ENCODE assay signal across 16 cellular contexts in genomic region chr13:85236431-85236830, GRCh38.
A peak's percentile ranks its signal among the peaks of the same experiment; 100 is the strongest.
DNase-seq lines count a peak whose midpoint lies in the region; ATAC-seq, FAIRE-seq and TF ChIP-seq lines count a peak whose summit lies in the region.
"Had no signal": no experiment of that assay in that cellular context is flagged by ENCODE, and none has a peak within 500 bp of the region (broad histone marks: within the 10 kb centered on the region; RNA-seq: fewer than 3 reads in every experiment).

No MANE protein-coding gene starts in this region.

- H3K4me2 ChIP-seq in endothelial cell of umbilical vein (ENCODE audit: insufficient read depth, low read length), result peak overlapping the region; percentile 29

- CTCF ChIA-PET in endothelial cell of umbilical vein (lab: Charles Lee), result no interaction called here

- no peaks in the 10 kb centered on the region for H4K20me1 ChIP-seq in endothelial cell of umbilical vein (replicated peaks; ENCODE audit: control insufficient read depth, extremely low read depth, insufficient read depth, low read length)

- H3K27me3 ChIP-seq in endothelial cell of umbilical vein (ENCODE audit: control insufficient read depth in 2 of 2, insufficient read depth in 2 of 2, low read length in 2 of 2) (no peaks in the 10 kb centered on the region), upper lobe of left lung (no peaks in the 10 kb centered on the region)

- dilution Hi-C loops in endothelial cell of umbilical vein (cut with MboI; ENCODE audit: extremely low pct_ligation_motif_present, low sequenced_read_pairs), result no loop called here

- H3K4me1 ChIP-seq in endothelial cell of umbilical vein (ENCODE audit: control insufficient read depth, extremely low read depth, insufficient read depth, low read length) (peaks cover 11% of the 10 kb centered on the region), upper lobe of left lung (no peaks in the 10 kb centered on the region)

- no TSS peak for BruUV-seq in endothelial cell of umbilical vein (replicated peaks; lab: Mats Ljungman, UMichigan)

- ATAC-seq in upper lobe of left lung (ENCODE audit: low FRiP score in 2 of 2) (no peak), GM18870 (IDR thresholded peaks at IDR 0.05; ENCODE audit: unreplicated experiment) (no peak)
- ATAC-seq: activated CD8-positive, alpha-beta T cell treated with anti-CD3 and anti-CD28 coated beads for 36 hours; left ventricle myocardium superior had no signal

- H3K27ac ChIP-seq in endothelial cell of umbilical vein (ENCODE audit: insufficient read depth, low read depth, low read length) (no peak overlapping the region), upper lobe of left lung (no peak overlapping the region)
- H3K27ac ChIP-seq: C4-2B, coronary artery had no signal

- no peaks in the 10 kb centered on the region for H3K79me2 ChIP-seq in endothelial cell of umbilical vein (ENCODE audit: control insufficient read depth, insufficient read depth, low read length)

- H3K36me3 ChIP-seq in endothelial cell of umbilical vein (ENCODE audit: control insufficient read depth in 2 of 2, extremely low read depth in 1 of 2, insufficient read depth in 2 of 2, low read length in 2 of 2) (no peaks in the 10 kb centered on the region), upper lobe of left lung (no peaks in the 10 kb centered on the region)

- WGBS in upper lobe of left lung, 2 donors, result 79 to 88% methylated on average over 1 of the region's 1 CpG

- H3K9me3 ChIP-seq in endothelial cell of umbilical vein (replicated peaks; ENCODE audit: control insufficient read depth, insufficient read depth, low read length), result no peaks in the 10 kb centered on the region
- H3K9me3 ChIP-seq in upper lobe of left lung, result no peaks in the 10 kb centered on the region

- no peak overlapping the region for H3K9ac ChIP-seq in endothelial cell of umbilical vein (replicated peaks; ENCODE audit: extremely low read depth, insufficient read depth, low read length)

- no peak for FAIRE-seq in endothelial cell of umbilical vein (lab: Jason Lieb, UNC)
- FAIRE-seq: GM12892 had no signal

- POLR2A ChIA-PET in endothelial cell of umbilical vein (lab: Charles Lee), result no interaction called here

- TF ChIP-seq EP300 in upper lobe of left lung (IDR thresholded peaks at IDR 0.05), result no peak

- TF ChIP-seq POLR2A in endothelial cell of umbilical vein (IDR thresholded peaks at IDR 0.05; ENCODE audit: low read depth, low read length), result no peak
- TF ChIP-seq POLR2A in upper lobe of left lung (IDR thresholded peaks at IDR 0.05), result no peak

- H3K4me3 ChIP-seq in HFF-Myc (replicated peaks; ENCODE audit: low read depth, low read length) (no peak overlapping the region), endothelial cell of umbilical vein (replicated peaks in 1 of 3; ENCODE audit: insufficient read depth in 1 of 3, low read depth in 1 of 3, low read length in 3 of 3) (no peak overlapping the region), retinal pigment epithelial cell (ENCODE audit: low read length) (no peak overlapping the region), upper lobe of left lung (no peak overlapping the region)
- H3K4me3 ChIP-seq: coronary artery had no signal

- intact Hi-C loops in endothelial cell of umbilical vein (cut with micrococcal nuclease), result loop anchor here (2.0 kb wide), 1 partner anchor 40 kb away; no protein-coding TSS in a partner anchor

- H2AFZ ChIP-seq in endothelial cell of umbilical vein (ENCODE audit: low read depth, low read length), result peak overlapping the region; percentile 54

- H3K9me1 ChIP-seq in endothelial cell of umbilical vein (replicated peaks; ENCODE audit: control insufficient read depth, extremely low read depth, insufficient read depth, low read length), result no peaks in the 10 kb centered on the region

- peak; percentile 9 for DNase-seq in HFF-Myc (ENCODE audit: extremely low read depth, low read depth)
- peak; percentile 28 for DNase-seq in RKO (ENCODE audit: low spot score)
- DNase-seq in endothelial cell of umbilical vein (ENCODE audit: low read depth, low spot score), result peak; percentile 74
- DNase-seq in retinal pigment epithelial cell (ENCODE audit: low read depth), result peak; percentile 29
- DNase-seq in upper lobe of left lung, result no peak
- no peak for DNase-seq in SK-N-DZ (ENCODE audit: low spot score)
- no peak for DNase-seq in MV-4-11 (lab: John Stamatoyannopoulos, UW)
- DNase-seq: activated CD8-positive, alpha-beta T cell treated with anti-CD3 and anti-CD28 coated beads for 36 hours; erythroblast; left ventricle myocardium superior; NCI-H1105; stimulated activated CD4-positive, alpha-beta T cell treated with anti-CD3 and anti-CD28 coated beads, Interleukin-12 subunit alpha, Interleukin-12 subunit beta, amount 100 ng/mL, for 4 hours had no signal

- TF ChIP-seq CTCF in HFF-Myc (IDR thresholded peaks at IDR 0.05; ENCODE audit: low read depth, low read length, missing control alignments) (no peak), endothelial cell of umbilical vein (IDR thresholded peaks at IDR 0.05; ENCODE audit: extremely low read depth in 1 of 2, insufficient read depth in 1 of 2, low read depth in 1 of 2, low read length in 2 of 2) (no peak), retinal pigment epithelial cell (conservative IDR thresholded peaks at IDR 0.05; ENCODE audit: low read depth, low read length) (no peak), upper lobe of left lung (IDR thresholded peaks at IDR 0.05) (no peak)

TF ChIP-seq in endothelial cell of umbilical vein, 7 proteins besides CTCF, POLR2A, EP300 and RAD21:
- TF ChIP-seq MYC (IDR thresholded peaks at IDR 0.05; ENCODE audit: low read depth, low read length) (no peak), EZH2 (IDR thresholded peaks at IDR 0.05; ENCODE audit: borderline replicate concordance, low read depth, low read length, severe bottlenecking) (no peak), FOS (IDR thresholded peaks at IDR 0.05; ENCODE audit: borderline replicate concordance, insufficient read depth, low read length) (peak; percentile 81), MAX (IDR thresholded peaks at IDR 0.05; ENCODE audit: insufficient read depth, insufficient read length) (no peak), JUN (IDR thresholded peaks at IDR 0.05; ENCODE audit: borderline replicate concordance, insufficient read depth, insufficient read length, low read depth) (peak; percentile 38)
TF ChIP-seq in endothelial cell of umbilical vein: peak in this region for 2.

Comparison
In these comparisons a context has a peak if more than half of its experiments do, and no peak if none do; other contexts are left out.
1. DNase-seq: peak in HFF-Myc (single experiment), RKO (single experiment), endothelial cell of umbilical vein (single experiment) and retinal pigment epithelial cell (single experiment); none in upper lobe of left lung (0 of 2), SK-N-DZ (single experiment) and MV-4-11 (single experiment).